In the genomic region with DNA sequence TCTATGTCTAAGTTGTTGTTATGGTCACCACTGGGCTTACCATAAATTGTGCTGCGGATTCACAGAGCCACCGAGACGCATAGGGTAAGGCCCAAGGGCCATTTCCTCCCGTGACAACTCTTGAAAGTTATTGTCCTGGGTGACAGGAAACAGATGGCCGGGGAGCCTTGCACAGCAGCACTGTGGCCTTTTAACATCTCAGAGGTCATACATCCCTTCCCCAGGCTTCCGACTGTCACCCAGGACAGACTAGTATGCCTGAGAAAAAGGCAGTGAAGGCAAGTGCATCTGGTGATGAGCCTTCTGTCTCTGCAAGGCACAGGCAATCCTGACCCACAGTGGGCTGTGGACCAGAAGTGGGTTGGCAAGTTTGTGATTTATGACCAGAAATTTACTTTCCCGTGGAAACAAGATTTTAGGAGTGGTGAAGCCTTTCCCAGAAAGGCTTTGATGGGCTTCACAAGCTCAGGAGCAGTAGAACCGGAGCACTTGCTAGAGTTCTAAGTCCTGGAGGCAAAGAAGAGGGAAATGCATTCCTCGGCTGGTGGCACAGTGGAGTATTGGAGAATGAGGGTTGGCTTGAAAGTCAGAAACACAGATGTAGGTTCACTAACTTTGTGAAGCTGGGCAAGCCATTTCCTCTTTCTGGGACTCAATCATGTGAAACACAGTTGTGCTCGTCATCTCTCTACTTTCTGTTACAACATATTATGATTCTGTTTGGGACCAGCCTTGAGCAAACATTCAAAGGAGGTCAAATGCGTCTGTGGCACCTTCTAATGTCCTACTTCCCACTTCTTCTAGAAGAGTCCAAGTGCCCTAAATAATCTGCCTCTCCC, we compare ENCODE assay signal across 9 cellular contexts. TPM values are rescaled to one million over a fixed set of nuclear protein-coding genes. Genes with fewer than 3 reads are reported as not detected.
DNase-seq lines count a peak whose midpoint lies in the region; ATAC-seq and TF ChIP-seq lines count a peak whose summit lies in the region.
"Had no signal": no experiment of that assay in that cellular context is flagged by ENCODE, and none has a peak within 500 bp of the region (broad histone marks: within the 10 kb centered on the region; RNA-seq: fewer than 3 reads in every experiment).

No MANE protein-coding gene starts in this region.

- H3K4me3 ChIP-seq in DOHH2 (ENCODE audit: low read length) (peak overlapping the region; percentile 56), esophagus muscularis mucosa (no peak overlapping the region)

- ATAC-seq in GM19452 (IDR thresholded peaks at IDR 0.05; ENCODE audit: unreplicated experiment) (peak; percentile 80), HG03139 (IDR thresholded peaks at IDR 0.05; ENCODE audit: unreplicated experiment) (peak; percentile 74)

- no peak for TF ChIP-seq POLR2A in esophagus muscularis mucosa (IDR thresholded peaks at IDR 0.05; ENCODE audit: low read depth)

- no peak for TF ChIP-seq CTCF in DOHH2 (IDR thresholded peaks at IDR 0.05; ENCODE audit: low read depth, low read length, poor library complexity, severe bottlenecking)
- TF ChIP-seq CTCF in esophagus muscularis mucosa (IDR thresholded peaks at IDR 0.05), result no peak

- DNase-seq in esophagus muscularis mucosa (ENCODE audit: extremely low spot score) (peak; percentile 90), NCI-H146 treated with DMSO at 0.1 percent for 48 hours (lab: John Stamatoyannopoulos, UW; ENCODE audit: unreplicated experiment) (no peak), iPS-NIHi7 (ENCODE audit: extremely low spot score) (no peak), DMS53 (lab: John Stamatoyannopoulos, UW) (no peak), HuH-7.5 (ENCODE audit: low spot score) (no peak)
- DNase-seq: NCI-H1436 had no signal

- H3F3A ChIP-seq in DOHH2 (ENCODE audit: control insufficient read depth, insufficient read depth), result peaks cover 4% of the 10 kb centered on the region; the same call in 1 of the 2 replicates

- H3K4me2 ChIP-seq in DOHH2 (ENCODE audit: low read length), result peak overlapping the region; percentile 83

- H3K27me3 ChIP-seq in DOHH2 (ENCODE audit: control insufficient read depth, low read length), result peaks cover 16% of the 10 kb centered on the region
- peaks cover 0 to 18% (median 0%) of the 10 kb centered on the region in 4 donors for H3K27me3 ChIP-seq in esophagus muscularis mucosa

- H3K9me2 ChIP-seq in DOHH2 (replicated peaks; ENCODE audit: control insufficient read depth, low read length), result no peaks in the 10 kb centered on the region

- H3K4me1 ChIP-seq in DOHH2 (ENCODE audit: control insufficient read depth, low read length) (peaks cover 64% of the 10 kb centered on the region), esophagus muscularis mucosa (no peaks in the 10 kb centered on the region)

- H4K20me1 ChIP-seq in DOHH2 (ENCODE audit: control insufficient read depth, insufficient read depth, low read depth, low read length), result no peaks in the 10 kb centered on the region

- H3K27ac ChIP-seq in DOHH2 (ENCODE audit: low read depth, low read length) (peak overlapping the region; percentile 72), esophagus muscularis mucosa (replicated peaks in 1 of 4) (no peak overlapping the region)

- TF ChIP-seq EP300 in esophagus muscularis mucosa (IDR thresholded peaks at IDR 0.05), result no peak

- intact Hi-C loops in esophagus muscularis mucosa (cut with DNase I), result no loop called here

- H3K9me3 ChIP-seq in DOHH2 (ENCODE audit: control insufficient read depth, insufficient read depth, low read length) (no peaks in the 10 kb centered on the region), esophagus muscularis mucosa (no peaks in the 10 kb centered on the region)

- no peaks in the 10 kb centered on the region for H3K79me2 ChIP-seq in DOHH2 (ENCODE audit: control insufficient read depth, low read length)

- WGBS in esophagus muscularis mucosa, result 59% methylated on average over 11 of the region's 11 CpGs

- no peaks in the 10 kb centered on the region for H3K36me3 ChIP-seq in DOHH2 (ENCODE audit: control insufficient read depth, low read length)
- H3K36me3 ChIP-seq in esophagus muscularis mucosa, result no peaks in the 10 kb centered on the region

RNA-seq across cellular contexts. Expression of gene CAPN14, which starts 2.0 kb away (rescaled TPM):
- under 1 TPM in 1 of 4 donors, not detected in 3; 0.42 TPM for total RNA-seq in esophagus muscularis mucosa

RNA-seq across cellular contexts. Expression of gene EHD3, which starts 14.6 kb away (rescaled TPM):
- 1 to 10 TPM; 3.8 to 7.4 (median 4.6) TPM for total RNA-seq in esophagus muscularis mucosa
